ENCODE assay signal across 5 cellular contexts in genomic region chr13:75929074-75929473, GRCh38.
"Had no signal": no experiment of that assay in that cellular context is flagged by ENCODE, and none has a peak within 500 bp of the region (broad histone marks: within the 10 kb centered on the region; RNA-seq: fewer than 3 reads in every experiment).

No MANE protein-coding gene starts in this region.

- ATAC-seq: HepG2, K562 had no signal

- H3K27ac ChIP-seq: HL-60 had no signal

- H3K4me3 ChIP-seq: K562 had no signal

- DNase-seq: IMR-90, KBM-7 had no signal
